In genomic region chr14:37237735-37238200, GRCh38 we compare ENCODE assay signal across 1 cellular context.
TF ChIP-seq lines count a peak whose summit lies in the region.

No MANE protein-coding gene starts in this region.

TF ChIP-seq in HepG2, 621 proteins besides CTCF, POLR2A, EP300 and RAD21 (continued from another document and continues in another):
- peak; percentile 74; the same call in 1 of the 2 replicates for TF ChIP-seq ZNF362 (CRISPR knock-in tag; IDR thresholded peaks at IDR 0.05; ENCODE audit: borderline replicate concordance)
- no peak for TF ChIP-seq THYN1 (CRISPR knock-in tag; IDR thresholded peaks at IDR 0.05; ENCODE audit: borderline replicate concordance, low read depth)
- TF ChIP-seq, protein P1, sequence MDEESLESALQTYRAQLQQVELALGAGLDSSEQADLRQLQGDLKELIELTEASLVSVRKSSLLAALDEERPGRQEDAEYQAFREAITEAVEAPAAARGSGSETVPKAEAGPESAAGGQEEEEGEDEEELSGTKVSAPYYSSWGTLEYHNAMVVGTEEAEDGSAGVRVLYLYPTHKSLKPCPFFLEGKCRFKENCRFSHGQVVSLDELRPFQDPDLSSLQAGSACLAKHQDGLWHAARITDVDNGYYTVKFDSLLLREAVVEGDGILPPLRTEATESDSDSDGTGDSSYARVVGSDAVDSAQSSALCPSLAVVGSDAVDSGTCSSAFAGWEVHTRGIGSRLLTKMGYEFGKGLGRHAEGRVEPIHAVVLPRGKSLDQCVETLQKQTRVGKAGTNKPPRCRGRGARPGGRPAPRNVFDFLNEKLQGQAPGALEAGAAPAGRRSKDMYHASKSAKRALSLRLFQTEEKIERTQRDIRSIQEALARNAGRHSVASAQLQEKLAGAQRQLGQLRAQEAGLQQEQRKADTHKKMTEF (CRISPR knock-in tag; IDR thresholded peaks at IDR 0.05), result peak; percentile 53; the same call in 1 of the 2 replicates
- TF ChIP-seq SALL1 (CRISPR knock-in tag; IDR thresholded peaks at IDR 0.05), result peak; percentile 31; the same call in 1 of the 2 replicates
- TF ChIP-seq SETDB1 (CRISPR knock-in tag; IDR thresholded peaks at IDR 0.05; ENCODE audit: borderline replicate concordance), result no peak
- peak; percentile 50; the same call in 1 of the 2 replicates for TF ChIP-seq TFAP4 (IDR thresholded peaks at IDR 0.05; ENCODE audit: borderline replicate concordance, low read depth)
- 0 out of 2 replicates have a peak, but pooled peaks have one; percentile 9 for TF ChIP-seq KDM1A (CRISPR knock-in tag; IDR thresholded peaks at IDR 0.05)
- TF ChIP-seq ARID5B (CRISPR knock-in tag; IDR thresholded peaks at IDR 0.05), result peak; percentile 80
- no peak for TF ChIP-seq ZNF672 (CRISPR knock-in tag; IDR thresholded peaks at IDR 0.05)
- TF ChIP-seq HOMEZ (CRISPR knock-in tag; IDR thresholded peaks at IDR 0.05; ENCODE audit: low read depth), result peak; percentile 95
- TF ChIP-seq JARID2 (CRISPR knock-in tag; IDR thresholded peaks at IDR 0.05; ENCODE audit: insufficient replicate concordance), result peak; percentile 77
- TF ChIP-seq SOX13 (IDR thresholded peaks at IDR 0.05), result no peak
- peak in 1 of 2 experiments; percentile 79; a peak in 2 of 4 replicates for TF ChIP-seq SOX13 (CRISPR knock-in tag; conservative IDR thresholded peaks at IDR 0.05 in 1 of 2, IDR thresholded peaks at IDR 0.05 in 1 of 2)
- TF ChIP-seq POGZ (CRISPR knock-in tag; IDR thresholded peaks at IDR 0.05), result peak; percentile 87
- peak; percentile 65 for TF ChIP-seq ASH2L (IDR thresholded peaks at IDR 0.05; ENCODE audit: insufficient read length, low read depth, low read length)
- peak; percentile 83 for TF ChIP-seq GATAD2A (CRISPR knock-in tag; IDR thresholded peaks at IDR 0.05)
- TF ChIP-seq NFIB (CRISPR knock-in tag; IDR thresholded peaks at IDR 0.05; ENCODE audit: borderline replicate concordance), result no peak
- peak; percentile 42 for TF ChIP-seq RARA (CRISPR knock-in tag; IDR thresholded peaks at IDR 0.05)
- 0 out of 2 replicates have a peak, but pooled peaks have one; percentile 32 for TF ChIP-seq NR2C2 (CRISPR knock-in tag; IDR thresholded peaks at IDR 0.05; ENCODE audit: borderline replicate concordance)
- TF ChIP-seq ZNF644 (CRISPR knock-in tag; IDR thresholded peaks at IDR 0.05; ENCODE audit: low read depth), result peak; percentile 93
- TF ChIP-seq HMG20A (CRISPR knock-in tag; IDR thresholded peaks at IDR 0.05; ENCODE audit: borderline replicate concordance), result 0 out of 2 replicates have a peak, but pooled peaks have one; percentile 43
- TF ChIP-seq, protein P2, sequence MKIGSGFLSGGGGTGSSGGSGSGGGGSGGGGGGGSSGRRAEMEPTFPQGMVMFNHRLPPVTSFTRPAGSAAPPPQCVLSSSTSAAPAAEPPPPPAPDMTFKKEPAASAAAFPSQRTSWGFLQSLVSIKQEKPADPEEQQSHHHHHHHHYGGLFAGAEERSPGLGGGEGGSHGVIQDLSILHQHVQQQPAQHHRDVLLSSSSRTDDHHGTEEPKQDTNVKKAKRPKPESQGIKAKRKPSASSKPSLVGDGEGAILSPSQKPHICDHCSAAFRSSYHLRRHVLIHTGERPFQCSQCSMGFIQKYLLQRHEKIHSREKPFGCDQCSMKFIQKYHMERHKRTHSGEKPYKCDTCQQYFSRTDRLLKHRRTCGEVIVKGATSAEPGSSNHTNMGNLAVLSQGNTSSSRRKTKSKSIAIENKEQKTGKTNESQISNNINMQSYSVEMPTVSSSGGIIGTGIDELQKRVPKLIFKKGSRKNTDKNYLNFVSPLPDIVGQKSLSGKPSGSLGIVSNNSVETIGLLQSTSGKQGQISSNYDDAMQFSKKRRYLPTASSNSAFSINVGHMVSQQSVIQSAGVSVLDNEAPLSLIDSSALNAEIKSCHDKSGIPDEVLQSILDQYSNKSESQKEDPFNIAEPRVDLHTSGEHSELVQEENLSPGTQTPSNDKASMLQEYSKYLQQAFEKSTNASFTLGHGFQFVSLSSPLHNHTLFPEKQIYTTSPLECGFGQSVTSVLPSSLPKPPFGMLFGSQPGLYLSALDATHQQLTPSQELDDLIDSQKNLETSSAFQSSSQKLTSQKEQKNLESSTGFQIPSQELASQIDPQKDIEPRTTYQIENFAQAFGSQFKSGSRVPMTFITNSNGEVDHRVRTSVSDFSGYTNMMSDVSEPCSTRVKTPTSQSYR (CRISPR knock-in tag; IDR thresholded peaks at IDR 0.05; ENCODE audit: borderline replicate concordance), result peak; percentile 9; the same call in 1 of the 2 replicates
- no peak for TF ChIP-seq AHR (CRISPR knock-in tag; IDR thresholded peaks at IDR 0.05)
- no peak for TF ChIP-seq ZNF329 (CRISPR knock-in tag; IDR thresholded peaks at IDR 0.05; ENCODE audit: low read depth)
- TF ChIP-seq ZNF598 (CRISPR knock-in tag; IDR thresholded peaks at IDR 0.05; ENCODE audit: borderline replicate concordance), result no peak
- TF ChIP-seq, protein P3, sequence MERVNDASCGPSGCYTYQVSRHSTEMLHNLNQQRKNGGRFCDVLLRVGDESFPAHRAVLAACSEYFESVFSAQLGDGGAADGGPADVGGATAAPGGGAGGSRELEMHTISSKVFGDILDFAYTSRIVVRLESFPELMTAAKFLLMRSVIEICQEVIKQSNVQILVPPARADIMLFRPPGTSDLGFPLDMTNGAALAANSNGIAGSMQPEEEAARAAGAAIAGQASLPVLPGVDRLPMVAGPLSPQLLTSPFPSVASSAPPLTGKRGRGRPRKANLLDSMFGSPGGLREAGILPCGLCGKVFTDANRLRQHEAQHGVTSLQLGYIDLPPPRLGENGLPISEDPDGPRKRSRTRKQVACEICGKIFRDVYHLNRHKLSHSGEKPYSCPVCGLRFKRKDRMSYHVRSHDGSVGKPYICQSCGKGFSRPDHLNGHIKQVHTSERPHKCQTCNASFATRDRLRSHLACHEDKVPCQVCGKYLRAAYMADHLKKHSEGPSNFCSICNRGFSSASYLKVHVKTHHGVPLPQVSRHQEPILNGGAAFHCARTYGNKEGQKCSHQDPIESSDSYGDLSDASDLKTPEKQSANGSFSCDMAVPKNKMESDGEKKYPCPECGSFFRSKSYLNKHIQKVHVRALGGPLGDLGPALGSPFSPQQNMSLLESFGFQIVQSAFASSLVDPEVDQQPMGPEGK (CRISPR knock-in tag; IDR thresholded peaks at IDR 0.05), result no peak; the same call in 1 of the 2 replicates
- peak; percentile 53; the same call in 1 of the 2 replicates for TF ChIP-seq EHMT2 (IDR thresholded peaks at IDR 0.05; ENCODE audit: borderline replicate concordance, low read depth, low read length)
- peak; percentile 58 for TF ChIP-seq TEAD3 (CRISPR knock-in tag; optimal IDR thresholded peaks at IDR 0.05; ENCODE audit: borderline replicate concordance)
- peak; percentile 53; the same call in 1 of the 2 replicates for TF ChIP-seq RNF219 (CRISPR knock-in tag; IDR thresholded peaks at IDR 0.05)
- peak; percentile 33; the same call in 1 of the 2 replicates for TF ChIP-seq ELF3 (CRISPR knock-in tag; IDR thresholded peaks at IDR 0.05)
- no peak for TF ChIP-seq ZNF563 (CRISPR knock-in tag; IDR thresholded peaks at IDR 0.05)
- no peak for TF ChIP-seq SOX6 (IDR thresholded peaks at IDR 0.05)
- peak; percentile 69 for TF ChIP-seq SOX6 (CRISPR knock-in tag; IDR thresholded peaks at IDR 0.05)
- TF ChIP-seq, protein P4, sequence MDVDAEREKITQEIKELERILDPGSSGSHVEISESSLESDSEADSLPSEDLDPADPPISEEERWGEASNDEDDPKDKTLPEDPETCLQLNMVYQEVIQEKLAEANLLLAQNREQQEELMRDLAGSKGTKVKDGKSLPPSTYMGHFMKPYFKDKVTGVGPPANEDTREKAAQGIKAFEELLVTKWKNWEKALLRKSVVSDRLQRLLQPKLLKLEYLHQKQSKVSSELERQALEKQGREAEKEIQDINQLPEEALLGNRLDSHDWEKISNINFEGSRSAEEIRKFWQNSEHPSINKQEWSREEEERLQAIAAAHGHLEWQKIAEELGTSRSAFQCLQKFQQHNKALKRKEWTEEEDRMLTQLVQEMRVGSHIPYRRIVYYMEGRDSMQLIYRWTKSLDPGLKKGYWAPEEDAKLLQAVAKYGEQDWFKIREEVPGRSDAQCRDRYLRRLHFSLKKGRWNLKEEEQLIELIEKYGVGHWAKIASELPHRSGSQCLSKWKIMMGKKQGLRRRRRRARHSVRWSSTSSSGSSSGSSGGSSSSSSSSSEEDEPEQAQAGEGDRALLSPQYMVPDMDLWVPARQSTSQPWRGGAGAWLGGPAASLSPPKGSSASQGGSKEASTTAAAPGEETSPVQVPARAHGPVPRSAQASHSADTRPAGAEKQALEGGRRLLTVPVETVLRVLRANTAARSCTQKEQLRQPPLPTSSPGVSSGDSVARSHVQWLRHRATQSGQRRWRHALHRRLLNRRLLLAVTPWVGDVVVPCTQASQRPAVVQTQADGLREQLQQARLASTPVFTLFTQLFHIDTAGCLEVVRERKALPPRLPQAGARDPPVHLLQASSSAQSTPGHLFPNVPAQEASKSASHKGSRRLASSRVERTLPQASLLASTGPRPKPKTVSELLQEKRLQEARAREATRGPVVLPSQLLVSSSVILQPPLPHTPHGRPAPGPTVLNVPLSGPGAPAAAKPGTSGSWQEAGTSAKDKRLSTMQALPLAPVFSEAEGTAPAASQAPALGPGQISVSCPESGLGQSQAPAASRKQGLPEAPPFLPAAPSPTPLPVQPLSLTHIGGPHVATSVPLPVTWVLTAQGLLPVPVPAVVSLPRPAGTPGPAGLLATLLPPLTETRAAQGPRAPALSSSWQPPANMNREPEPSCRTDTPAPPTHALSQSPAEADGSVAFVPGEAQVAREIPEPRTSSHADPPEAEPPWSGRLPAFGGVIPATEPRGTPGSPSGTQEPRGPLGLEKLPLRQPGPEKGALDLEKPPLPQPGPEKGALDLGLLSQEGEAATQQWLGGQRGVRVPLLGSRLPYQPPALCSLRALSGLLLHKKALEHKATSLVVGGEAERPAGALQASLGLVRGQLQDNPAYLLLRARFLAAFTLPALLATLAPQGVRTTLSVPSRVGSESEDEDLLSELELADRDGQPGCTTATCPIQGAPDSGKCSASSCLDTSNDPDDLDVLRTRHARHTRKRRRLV (CRISPR knock-in tag; IDR thresholded peaks at IDR 0.05), result no peak
- peak; percentile 27; the same call in 1 of the 2 replicates for TF ChIP-seq ZNF792 (CRISPR knock-in tag; IDR thresholded peaks at IDR 0.05)
